8 cellular contexts compared by ENCODE assay signal in the genomic region with DNA sequence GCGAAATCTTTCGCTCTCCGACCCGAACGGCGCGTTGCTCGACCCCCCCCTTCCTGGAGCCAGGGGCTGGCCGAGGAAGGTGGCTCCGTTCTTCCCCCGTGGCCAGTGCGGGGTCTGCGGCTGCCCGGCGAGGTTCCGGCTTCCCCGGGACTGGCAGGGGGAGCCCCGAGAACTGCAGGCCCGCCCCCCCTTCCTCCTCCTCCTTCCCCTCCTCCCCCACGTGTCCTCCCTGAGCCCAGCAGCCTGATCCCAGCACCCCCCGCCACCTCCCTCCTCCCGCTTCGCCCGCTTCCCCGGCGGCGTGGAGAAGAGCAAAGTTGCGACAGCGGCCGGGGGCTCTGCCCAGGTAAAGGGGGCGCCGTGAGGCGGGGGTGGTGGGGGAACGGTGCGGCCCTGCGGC. TPM values are rescaled to one million over a fixed set of nuclear protein-coding genes. Genes with fewer than 3 reads are reported as not detected.
DNase-seq lines count a peak whose midpoint lies in the region; ATAC-seq, FAIRE-seq and TF ChIP-seq lines count a peak whose summit lies in the region.

No MANE protein-coding gene starts in this region.

- H3K4me1 Mint-ChIP-seq in activated T-cell treated with anti-CD3 and anti-CD28 coated beads, Interleukin-2, amount 50 U/mL, for 4 hours (ENCODE audit: low read depth): peaks cover 8% of the 10 kb centered on the region

- no peak overlapping the region for H2AFZ ChIP-seq in SK-N-SH (ENCODE audit: low read depth)

- H3K9me2 ChIP-seq in SK-N-SH: no peaks in the 10 kb centered on the region

- H3K4me2 ChIP-seq in SK-N-SH: no peak overlapping the region

- TF ChIP-seq EP300 in SK-N-SH (IDR thresholded peaks at IDR 0.05; ENCODE audit: borderline replicate concordance in 1 of 2, low read depth in 1 of 2, low read length in 1 of 2) (no peak), stomach (IDR thresholded peaks at IDR 0.05) (no peak)

- no peak overlapping the region for H3K4me3 Mint-ChIP-seq in activated T-cell treated with anti-CD3 and anti-CD28 coated beads, Interleukin-2, amount 50 U/mL, for 4 hours

- H3K9ac ChIP-seq in SK-N-SH: no peak overlapping the region
- H3K9ac ChIP-seq in kidney (ENCODE audit: low read length in 2 of 2): no peak overlapping the region

- no peaks in the 10 kb centered on the region for H3K36me3 Mint-ChIP-seq in activated T-cell treated with anti-CD3 and anti-CD28 coated beads, Interleukin-2, amount 50 U/mL, for 4 hours (ENCODE audit: insufficient read depth)

- DNase-seq in SK-N-SH (peak; percentile 65), kidney (peak; percentile 75), stomach (peak; percentile 37), SW480 (ENCODE audit: low spot score) (no peak), posterior vena cava (ENCODE audit: low spot score) (no peak), kidney glomerular epithelial cell (lab: John Stamatoyannopoulos, UW) (no peak)
- peak; percentile 23 for DNase-seq in activated T-cell treated with anti-CD3 and anti-CD28 coated beads, Interleukin-2, amount 50 U/mL, for 4 hours

- TF ChIP-seq CTCF in SK-N-SH (IDR thresholded peaks at IDR 0.05): no peak
- no peak for TF ChIP-seq CTCF in kidney (IDR thresholded peaks at IDR 0.05; ENCODE audit: borderline replicate concordance, extremely low read depth, insufficient read depth)
- no peak for TF ChIP-seq CTCF in stomach (IDR thresholded peaks at IDR 0.05)

- no peaks in the 10 kb centered on the region for H3K27me3 Mint-ChIP-seq in activated T-cell treated with anti-CD3 and anti-CD28 coated beads, Interleukin-2, amount 50 U/mL, for 4 hours (ENCODE audit: low read depth)

- H3K36me3 ChIP-seq in SK-N-SH (replicated peaks in 1 of 2; ENCODE audit: control insufficient read depth in 1 of 2, insufficient read depth in 2 of 2, low read length in 1 of 2): no peaks in the 10 kb centered on the region
- no peaks in the 10 kb centered on the region for H3K36me3 ChIP-seq in kidney (ENCODE audit: control insufficient read depth in 1 of 2, insufficient read depth in 2 of 2, low read length in 2 of 2)
- no peaks in the 10 kb centered on the region for H3K36me3 ChIP-seq in stomach

- CTCF ChIA-PET in SK-N-SH (lab: Yijun Ruan, JAX): interaction anchor here (1.5 kb wide), 1 partner anchor 54 kb away, joined by 6 read pairs; no protein-coding TSS in a partner anchor

- no peak for ATAC-seq in SK-N-SH treated with all-trans-retinoic acid at 6 μM for 48 hours
- ATAC-seq in activated T-cell treated with anti-CD3 and anti-CD28 coated beads, Interleukin-2, amount 50 U/mL, for 4 hours: no peak

- WGBS in SK-N-SH (ENCODE audit: low lambda C conversion rate): 18% methylated on average over 35 of the region's 36 CpGs
- WGBS in stomach, 5 donors: 3 to 28% (median 11%) methylated on average over 10 to 33 of the region's 36 CpGs; no CpG with 5 or more reads in 2 of the 5 donors

- POLR2A ChIA-PET in SK-N-SH (lab: Yijun Ruan, JAX): interaction anchor here (0.6 kb wide), 1 partner anchor 46 kb away, joined by 3 read pairs; no protein-coding TSS in a partner anchor

- TF ChIP-seq RAD21 in SK-N-SH (IDR thresholded peaks at IDR 0.05; ENCODE audit: low read length): no peak

- TF ChIP-seq POLR2A in stomach (IDR thresholded peaks at IDR 0.05): no peak

- intact Hi-C loops in kidney (cut with DNase I) (no loop called here), stomach (cut with DNase I; ENCODE audit: low total_unique reads) (no loop called here), posterior vena cava (cut with DNase I) (no loop called here)

- peaks cover 8% of the 10 kb centered on the region for H3K79me2 ChIP-seq in SK-N-SH (ENCODE audit: insufficient read depth)

- no peaks in the 10 kb centered on the region for H3K9me3 Mint-ChIP-seq in activated T-cell treated with anti-CD3 and anti-CD28 coated beads, Interleukin-2, amount 50 U/mL, for 4 hours

- H3K4me3 ChIP-seq in SK-N-SH (ENCODE audit: low read depth in 2 of 2, low read length in 1 of 2): no peak overlapping the region; a peak in 1 of 4 replicates
- no peak overlapping the region for H3K4me3 ChIP-seq in kidney (ENCODE audit: low read length in 2 of 2)
- H3K4me3 ChIP-seq in stomach: peak overlapping the region in 1 of 4 donors; percentile 60

- no peak overlapping the region for H3K27ac ChIP-seq in SK-N-SH (ENCODE audit: low read depth in 2 of 2, low read length in 1 of 2)
- H3K27ac ChIP-seq in kidney (ENCODE audit: low read depth in 2 of 2, low read length in 2 of 2): no peak overlapping the region
- peak overlapping the region in 4 of 5 donors; percentile 46 to 83 (median 70) for H3K27ac ChIP-seq in stomach

- H3K9me3 ChIP-seq in SK-N-SH: no peaks in the 10 kb centered on the region
- no peaks in the 10 kb centered on the region for H3K9me3 ChIP-seq in kidney (ENCODE audit: control insufficient read depth in 1 of 2, low read length in 2 of 2)
- no peaks in the 10 kb centered on the region for H3K9me3 ChIP-seq in stomach

- H3K4me1 ChIP-seq in SK-N-SH (ENCODE audit: control insufficient read depth in 1 of 2, insufficient read depth in 2 of 2, low read depth in 1 of 2, low read length in 1 of 2) (no peaks in the 10 kb centered on the region; a peak in 1 of 4 replicates), kidney (ENCODE audit: control insufficient read depth in 1 of 2, insufficient read depth in 1 of 2, low read depth in 1 of 2, low read length in 2 of 2) (no peaks in the 10 kb centered on the region), stomach (peaks cover 0 to 15% (median 0%) of the 10 kb centered on the region in 4 donors)

- no peak for FAIRE-seq in kidney (lab: Jason Lieb, UNC)

- peaks cover 9% of the 10 kb centered on the region for H3F3A ChIP-seq in SK-N-SH (replicated peaks; ENCODE audit: insufficient read depth)

- no peaks in the 10 kb centered on the region for H4K20me1 ChIP-seq in SK-N-SH (ENCODE audit: insufficient read depth)

- H3K27me3 ChIP-seq in SK-N-SH (ENCODE audit: insufficient read depth) (peaks cover 7% of the 10 kb centered on the region; the same call in 1 of the 2 replicates), stomach (no peaks in the 10 kb centered on the region)

TF ChIP-seq in SK-N-SH, 30 proteins besides CTCF, POLR2A, EP300 and RAD21:
- no peak for TF ChIP-seq TAF1 (IDR thresholded peaks at IDR 0.05; ENCODE audit: borderline replicate concordance, low read depth, low read length)
- TF ChIP-seq TCF12 (IDR thresholded peaks at IDR 0.05): no peak
- no peak for TF ChIP-seq JUND (IDR thresholded peaks at IDR 0.05)
- TF ChIP-seq NRF1 (IDR thresholded peaks at IDR 0.05; ENCODE audit: low read depth, low read length): no peak
- TF ChIP-seq, protein P1, sequence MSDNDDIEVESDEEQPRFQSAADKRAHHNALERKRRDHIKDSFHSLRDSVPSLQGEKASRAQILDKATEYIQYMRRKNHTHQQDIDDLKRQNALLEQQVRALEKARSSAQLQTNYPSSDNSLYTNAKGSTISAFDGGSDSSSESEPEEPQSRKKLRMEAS (IDR thresholded peaks at IDR 0.05; ENCODE audit: low read depth): no peak
- TF ChIP-seq RCOR1 (IDR thresholded peaks at IDR 0.05; ENCODE audit: low read length): no peak

TF ChIP-seq in SK-N-SH treated with all-trans-retinoic acid at 6 μM for 48 hours, 23 proteins besides CTCF, POLR2A, EP300 and RAD21:
- no peak for TF ChIP-seq OSR1 (CRISPR knock-in tag; IDR thresholded peaks at IDR 0.05)
- TF ChIP-seq TOX (CRISPR knock-in tag; IDR thresholded peaks at IDR 0.05; ENCODE audit: borderline replicate concordance): no peak
- no peak for TF ChIP-seq ESRRG (CRISPR knock-in tag; IDR thresholded peaks at IDR 0.05)
- no peak for TF ChIP-seq PPARA (CRISPR knock-in tag; IDR thresholded peaks at IDR 0.05; ENCODE audit: borderline replicate concordance)
- no peak for TF ChIP-seq ISL1 (CRISPR knock-in tag; IDR thresholded peaks at IDR 0.05)
- TF ChIP-seq SNAI2 (CRISPR knock-in tag; IDR thresholded peaks at IDR 0.05): no peak
- no peak for TF ChIP-seq GLIS3 (CRISPR knock-in tag; IDR thresholded peaks at IDR 0.05)
- no peak for TF ChIP-seq ZNF8 (CRISPR knock-in tag; IDR thresholded peaks at IDR 0.05)

RNA-seq across cellular contexts. Expression of a gene that starts 2.4 kb away (rescaled TPM):
- polyA plus RNA-seq in SK-N-SH (2012; rRNA removed) (1.5 and 4.2 TPM in 2 replicates), kidney (ENCODE audit: insufficient read depth, low read depth, low replicate concordance) (3.9 TPM), stomach (1 to 10 TPM; 1.0 to 3.4 (median 2.4) TPM)
- polyA plus RNA-seq in SK-N-SH (2012; cell fraction: cytosol; rRNA removed): 2.9 and 3.5 TPM in 2 replicates
- 8.7 and 9.5 TPM in 2 replicates for polyA plus RNA-seq in SK-N-SH (2012; cell fraction: nucleus; rRNA removed)
- 1 to 10 TPM; 7.9 to 9.0 (median 8.8) TPM for total RNA-seq in activated T-cell treated with anti-CD3 and anti-CD28 coated beads, Interleukin-2, amount 50 U/mL, for 4 hours
- total RNA-seq in kidney (14.1 TPM), stomach (10 to 100 TPM in 1 of 5 donors, 1 to 10 TPM in 3, under 1 TPM in 1; 0.89 to 16.8 (median 2.9) TPM), posterior vena cava (10 to 100 TPM; 14.8 to 17.7 TPM)

Comparison
In these comparisons a context has a peak if more than half of its experiments do, and no peak if none do; other contexts are left out.
1. DNase-seq: peak in SK-N-SH (single experiment), activated T-cell treated with anti-CD3 and anti-CD28 coated beads, Interleukin-2, amount 50 U/mL, for 4 hours (single experiment), kidney (single experiment) and stomach (single experiment); none in SW480 (single experiment), posterior vena cava (single experiment) and kidney glomerular epithelial cell (single experiment).
2. H3K27ac ChIP-seq: peak in stomach (4 of 5); none in SK-N-SH (0 of 2) and kidney (0 of 2).